Comparison of ENCODE assay signal across 8 cellular contexts in the genomic region with DNA sequence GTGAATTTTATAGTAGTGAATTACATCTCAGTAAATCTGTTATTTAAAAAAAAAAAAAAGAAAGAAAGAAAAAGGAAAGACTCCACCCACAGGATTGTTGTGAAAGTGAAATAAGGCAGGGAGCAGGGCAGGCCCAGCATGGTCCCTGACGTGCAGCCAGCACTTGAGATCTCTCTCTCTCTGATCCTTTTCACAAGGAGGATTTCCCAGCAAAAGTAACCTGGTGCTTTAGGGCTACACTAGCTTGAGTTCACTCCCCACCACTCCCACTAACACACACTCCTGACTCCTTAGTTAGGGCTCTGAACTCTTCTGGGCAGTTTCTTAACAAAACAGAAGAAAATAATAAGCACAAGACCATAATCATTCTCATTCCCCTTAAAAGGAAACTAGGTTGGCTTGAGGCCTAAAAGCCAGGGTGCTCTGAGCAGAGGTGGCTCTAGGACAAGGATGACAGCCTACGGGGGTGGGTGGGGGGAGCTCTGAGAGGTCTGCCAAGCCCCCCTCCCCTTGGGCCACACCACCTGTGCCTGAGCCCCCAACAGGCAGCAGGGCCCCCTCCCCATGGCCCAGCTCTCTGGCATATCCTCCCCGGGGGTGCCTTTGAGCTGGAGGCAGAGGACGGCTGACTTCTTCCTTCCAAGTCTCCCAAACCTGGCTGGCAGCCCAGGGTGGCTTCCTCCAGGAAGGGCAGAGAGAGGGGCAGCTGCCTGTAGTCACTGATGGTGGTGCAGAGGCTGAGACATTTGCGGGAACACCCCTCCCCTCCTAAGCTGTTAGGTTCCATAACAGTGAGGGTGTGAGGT. TPM values are rescaled to one million over a fixed set of nuclear protein-coding genes. Genes with fewer than 3 reads are reported as not detected.
A peak's percentile ranks its signal among the peaks of the same experiment; 100 is the strongest.
DNase-seq lines count a peak whose midpoint lies in the region; ATAC-seq and TF ChIP-seq lines count a peak whose summit lies in the region.

No MANE protein-coding gene starts in this region.

- H3K4me3 Mint-ChIP-seq in chondrocyte (ENCODE audit: unreplicated experiment), result no peak overlapping the region

- H3K4me1 ChIP-seq in HEK293 (ENCODE audit: control insufficient read depth, insufficient read depth, low read length), result peaks cover 6% of the 10 kb centered on the region

- H3K9me3 Mint-ChIP-seq in chondrocyte (ENCODE audit: low read depth), result no peaks in the 10 kb centered on the region

- DNase-seq in AG04450 (ENCODE audit: low read depth, low spot score) (no peak), chondrocyte (ENCODE audit: low spot score) (peak; percentile 72), myocyte (ENCODE audit: low read depth) (peak; percentile 65), epidermal melanocyte (ENCODE audit: insufficient read length, low spot score) (no peak), putamen (ENCODE audit: low spot score) (no peak), NCI-H146 (lab: John Stamatoyannopoulos, UW) (no peak)

- no peaks in the 10 kb centered on the region for H3K27me3 ChIP-seq in AG04450 (ENCODE audit: control insufficient read depth, insufficient read depth, low read length)

- TF ChIP-seq CTCF in AG04450 (IDR thresholded peaks at IDR 0.05; ENCODE audit: low read depth, low read length) (no peak), HEK293 (tag by site-specific recombination; IDR thresholded peaks at IDR 0.05) (no peak), chondrocyte (IDR thresholded peaks at IDR 0.05) (peak; percentile 53)

- ATAC-seq in HG02885 (IDR thresholded peaks at IDR 0.05; ENCODE audit: poor library complexity, unreplicated experiment), result no peak

- H3K27ac ChIP-seq in AG04450 (ENCODE audit: low read depth, low read length) (peak overlapping the region; percentile 80), HEK293 (ENCODE audit: extremely low read depth, low read depth, low read length) (peak overlapping the region; percentile 44)

- no peaks in the 10 kb centered on the region for H3K36me3 ChIP-seq in HEK293 (ENCODE audit: control insufficient read depth in 2 of 2, insufficient read depth in 1 of 2, low read length in 2 of 2)

- H3K4me3 ChIP-seq in AG04450 (ENCODE audit: low read depth, low read length), result no peak overlapping the region
- no peak overlapping the region for H3K4me3 ChIP-seq in HEK293 (ENCODE audit: low read depth, low read length)

- POLR2A ChIA-PET in AG04450 (lab: Yijun Ruan, JAX), result interaction anchor here (1.0 kb wide), 1 partner anchor 38 kb away, joined by 3 read pairs; a partner anchor contains a TSS
- POLR2A ChIA-PET in HEK293 (lab: Yijun Ruan, JAX), result interaction anchor here (0.5 kb wide), 1 partner anchor 150 kb away, joined by 4 read pairs; no protein-coding TSS in a partner anchor

- no peaks in the 10 kb centered on the region for H3K36me3 Mint-ChIP-seq in chondrocyte (ENCODE audit: low read depth)

- H3K9me3 ChIP-seq in AG04450 (ENCODE audit: control insufficient read depth, insufficient read depth, low read length) (no peaks in the 10 kb centered on the region), HEK293 (ENCODE audit: control insufficient read depth, insufficient read depth, low read depth, low read length) (no peaks in the 10 kb centered on the region)

- H3K27ac Mint-ChIP-seq in chondrocyte (ENCODE audit: unreplicated experiment), result peak overlapping the region; percentile 90

- no peaks in the 10 kb centered on the region for H3K27me3 Mint-ChIP-seq in chondrocyte (ENCODE audit: low read depth)

- CTCF ChIA-PET in AG04450 (lab: Charles Lee) (interaction anchor here (1.0 to 2.4 kb wide), 4 partner anchors 28 to 180 kb away, joined by 3 to 8 read pairs (median 6); no protein-coding TSS in a partner anchor), HEK293 (lab: Yijun Ruan, JAX) (interaction anchor here (0.6 to 1.2 kb wide), 4 partner anchors 7 to 1807 kb away, joined by 3 to 4 read pairs (median 3); no protein-coding TSS in a partner anchor)

- H3K4me1 Mint-ChIP-seq in chondrocyte (ENCODE audit: low read depth), result peaks cover 25% of the 10 kb centered on the region

TF ChIP-seq in HEK293, 187 proteins besides CTCF, POLR2A, EP300 and RAD21 (continues in another document):
- TF ChIP-seq ZBTB48 (tag by site-specific recombination; IDR thresholded peaks at IDR 0.05) (peak; percentile 94), ZNF211 (tag by site-specific recombination; IDR thresholded peaks at IDR 0.05; ENCODE audit: low read depth) (no peak), ZNF423 (tag by site-specific recombination; IDR thresholded peaks at IDR 0.05) (no peak), KLF10 (tag by site-specific recombination; IDR thresholded peaks at IDR 0.05) (no peak), ZNF366 (tag by site-specific recombination; conservative IDR thresholded peaks at IDR 0.05) (peak; percentile 49), PRDM1 (tag by site-specific recombination; IDR thresholded peaks at IDR 0.05) (peak; percentile 59), ZFHX2 (tag by site-specific recombination; conservative IDR thresholded peaks at IDR 0.05) (0 out of 2 replicates have a peak, but pooled peaks have one; percentile 16), ZBTB17 (tag by site-specific recombination; IDR thresholded peaks at IDR 0.05) (peak; percentile 75), ZNF596 (tag by site-specific recombination; IDR thresholded peaks at IDR 0.05) (0 out of 2 replicates have a peak, but pooled peaks have one; percentile 15), GLIS2 (tag by site-specific recombination; IDR thresholded peaks at IDR 0.05) (peak; percentile 49; the same call in 1 of the 2 replicates), ZNF132 (tag by site-specific recombination; IDR thresholded peaks at IDR 0.05; ENCODE audit: borderline replicate concordance) (no peak)
- TF ChIP-seq, protein P1, sequence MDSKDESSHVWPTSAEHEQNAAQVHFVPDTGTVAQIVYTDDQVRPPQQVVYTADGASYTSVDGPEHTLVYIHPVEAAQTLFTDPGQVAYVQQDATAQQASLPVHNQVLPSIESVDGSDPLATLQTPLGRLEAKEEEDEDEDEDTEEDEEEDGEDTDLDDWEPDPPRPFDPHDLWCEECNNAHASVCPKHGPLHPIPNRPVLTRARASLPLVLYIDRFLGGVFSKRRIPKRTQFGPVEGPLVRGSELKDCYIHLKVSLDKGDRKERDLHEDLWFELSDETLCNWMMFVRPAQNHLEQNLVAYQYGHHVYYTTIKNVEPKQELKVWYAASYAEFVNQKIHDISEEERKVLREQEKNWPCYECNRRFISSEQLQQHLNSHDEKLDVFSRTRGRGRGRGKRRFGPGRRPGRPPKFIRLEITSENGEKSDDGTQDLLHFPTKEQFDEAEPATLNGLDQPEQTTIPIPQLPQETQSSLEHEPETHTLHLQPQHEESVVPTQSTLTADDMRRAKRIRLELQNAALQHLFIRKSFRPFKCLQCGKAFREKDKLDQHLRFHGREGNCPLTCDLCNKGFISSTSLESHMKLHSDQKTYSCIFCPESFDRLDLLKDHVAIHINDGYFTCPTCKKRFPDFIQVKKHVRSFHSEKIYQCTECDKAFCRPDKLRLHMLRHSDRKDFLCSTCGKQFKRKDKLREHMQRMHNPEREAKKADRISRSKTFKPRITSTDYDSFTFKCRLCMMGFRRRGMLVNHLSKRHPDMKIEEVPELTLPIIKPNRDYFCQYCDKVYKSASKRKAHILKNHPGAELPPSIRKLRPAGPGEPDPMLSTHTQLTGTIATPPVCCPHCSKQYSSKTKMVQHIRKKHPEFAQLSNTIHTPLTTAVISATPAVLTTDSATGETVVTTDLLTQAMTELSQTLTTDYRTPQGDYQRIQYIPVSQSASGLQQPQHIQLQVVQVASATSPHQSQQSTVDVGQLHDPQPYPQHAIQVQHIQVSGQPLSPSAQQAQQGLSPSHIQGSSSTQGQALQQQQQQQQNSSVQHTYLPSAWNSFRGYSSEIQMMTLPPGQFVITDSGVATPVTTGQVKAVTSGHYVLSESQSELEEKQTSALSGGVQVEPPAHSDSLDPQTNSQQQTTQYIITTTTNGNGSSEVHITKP (tag by site-specific recombination; IDR thresholded peaks at IDR 0.05), result 0 out of 2 replicates have a peak, but pooled peaks have one; percentile 40
- TF ChIP-seq, protein P2, sequence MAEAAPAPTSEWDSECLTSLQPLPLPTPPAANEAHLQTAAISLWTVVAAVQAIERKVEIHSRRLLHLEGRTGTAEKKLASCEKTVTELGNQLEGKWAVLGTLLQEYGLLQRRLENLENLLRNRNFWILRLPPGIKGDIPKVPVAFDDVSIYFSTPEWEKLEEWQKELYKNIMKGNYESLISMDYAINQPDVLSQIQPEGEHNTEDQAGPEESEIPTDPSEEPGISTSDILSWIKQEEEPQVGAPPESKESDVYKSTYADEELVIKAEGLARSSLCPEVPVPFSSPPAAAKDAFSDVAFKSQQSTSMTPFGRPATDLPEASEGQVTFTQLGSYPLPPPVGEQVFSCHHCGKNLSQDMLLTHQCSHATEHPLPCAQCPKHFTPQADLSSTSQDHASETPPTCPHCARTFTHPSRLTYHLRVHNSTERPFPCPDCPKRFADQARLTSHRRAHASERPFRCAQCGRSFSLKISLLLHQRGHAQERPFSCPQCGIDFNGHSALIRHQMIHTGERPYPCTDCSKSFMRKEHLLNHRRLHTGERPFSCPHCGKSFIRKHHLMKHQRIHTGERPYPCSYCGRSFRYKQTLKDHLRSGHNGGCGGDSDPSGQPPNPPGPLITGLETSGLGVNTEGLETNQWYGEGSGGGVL (tag by site-specific recombination; IDR thresholded peaks at IDR 0.05), result peak; percentile 76

RNA-seq across cellular contexts. Expression of a gene that starts 0.8 kb away (rescaled TPM):
- 0.41 and 0.47 TPM in 2 replicates for polyA plus RNA-seq in AG04450 (2011; rRNA removed)
- 1.1 TPM in 1 of 2 replicates, not detected in the other for polyA minus RNA-seq in AG04450 (2011; rRNA and poly(A)+ RNA removed)
- total RNA-seq in chondrocyte (not detected in 3 replicates), myocyte (not detected in 2 replicates)
- not detected for polyA plus RNA-seq in myocyte (2012)

RNA-seq across cellular contexts. Expression of a gene that starts 38.3 kb away (rescaled TPM):
- 5.8 and 7.3 TPM in 2 replicates for polyA plus RNA-seq in AG04450 (2011; rRNA removed)
- polyA minus RNA-seq in AG04450 (2011; rRNA and poly(A)+ RNA removed), result 13.7 and 14.7 TPM in 2 replicates
- total RNA-seq in chondrocyte (11.3 to 15.7 TPM (median 12.0 TPM) in 3 replicates), myocyte (40.0 and 54.0 TPM in 2 replicates)
- polyA plus RNA-seq in myocyte (2012), result 10.9 TPM

Comparison
In these comparisons a context has a peak if more than half of its experiments do, and no peak if none do; other contexts are left out.
1. DNase-seq: peak in chondrocyte (single experiment) and myocyte (single experiment); none in AG04450 (single experiment), epidermal melanocyte (single experiment), putamen (single experiment) and NCI-H146 (single experiment).